Comparison of ENCODE assay signal across 21 cellular contexts in the genomic region with DNA sequence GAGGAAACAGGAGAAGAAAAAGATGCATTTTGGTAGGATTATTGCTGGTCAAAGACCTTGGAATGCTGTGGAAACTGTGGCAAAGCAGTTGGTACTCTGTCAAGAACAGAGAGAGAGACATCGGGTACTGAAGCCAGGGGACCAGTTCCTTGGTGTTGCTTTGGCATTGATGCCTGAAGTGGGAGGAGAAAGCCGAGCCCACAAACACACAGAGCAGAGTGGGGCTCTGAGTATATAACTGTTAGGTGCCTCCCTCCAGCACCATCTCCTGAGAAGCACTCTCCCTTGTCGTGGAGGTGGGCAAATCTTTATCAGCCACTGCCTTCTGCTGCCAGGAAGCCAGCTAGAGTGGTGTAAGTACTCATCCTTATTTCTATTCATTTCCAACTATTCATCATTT. TPM values are rescaled to one million over a fixed set of nuclear protein-coding genes. Genes with fewer than 3 reads are reported as not detected.
DNase-seq lines count a peak whose midpoint lies in the region; ATAC-seq and TF ChIP-seq lines count a peak whose summit lies in the region.
"Had no signal": no experiment of that assay in that cellular context is flagged by ENCODE, and none has a peak within 500 bp of the region (broad histone marks: within the 10 kb centered on the region; RNA-seq: fewer than 3 reads in every experiment).

A gene (plus strand): TSS at position 261 of the 400 bp plus-strand sequence. CDS start 6,140 bp downstream, outside the sequence.

- DNase-seq in AG09309 (ENCODE audit: low read depth) = no peak
- DNase-seq in OCI-M1 (lab: John Stamatoyannopoulos, UW) = peak; percentile 28
- peak; percentile 33 for DNase-seq in endodermal cell
- peak; percentile 24 for DNase-seq in medulla oblongata (ENCODE audit: extremely low spot score)
- DNase-seq in NCI-H1092 treated with DMSO at 0.1 percent for 48 hours (lab: John Stamatoyannopoulos, UW) = no peak
- no peak for DNase-seq in foreskin melanocyte
- DNase-seq: activated CD4-positive, alpha-beta T cell treated with anti-CD3 and anti-CD28 coated beads for 1 hour; activated CD8-positive, alpha-beta memory T cell treated with anti-CD3 and anti-CD28 coated beads, Interleukin-2, amount 50 U/mL, for 4 hours; activated naive CD4-positive, alpha-beta T cell; COR-L47; effector CD4-positive, alpha-beta T cell; gastrocnemius medialis; NCI-H187 treated with DMSO at 0.1 percent for 48 hours; NCI-H526; Peyer's patch had no signal

- H3K9ac ChIP-seq in endodermal cell (ENCODE audit: extremely low read depth, low read length, poor library complexity, severe bottlenecking) = no peak within 1 kb of the TSS

- 79 to 89% methylated on average over 2 to 3 of the region's 3 CpGs for WGBS in endodermal cell (ENCODE audit: insufficient coverage in 1 of 2, insufficient read length in 1 of 2), 2 experiments

- peak within 1 kb of the TSS; percentile 41 for H3K4me3 ChIP-seq in AG09309 (ENCODE audit: control insufficient read depth, low read depth, low read length)
- H3K4me3 ChIP-seq in endodermal cell (ENCODE audit: low read length) = no peak within 1 kb of the TSS
- H3K4me3 ChIP-seq: body of pancreas, gastrocnemius medialis, Peyer's patch, skin epidermis had no signal

- TF ChIP-seq CTCF in AG09309 (IDR thresholded peaks at IDR 0.05; ENCODE audit: control insufficient read depth, insufficient read depth, low read depth, low read length, missing control alignments) (no peak), endodermal cell (conservative IDR thresholded peaks at IDR 0.05) (no peak)

- H3K36me3 ChIP-seq in endodermal cell (ENCODE audit: control insufficient read depth, insufficient read depth, low read length) = no peaks in the 10 kb centered on the region
- H3K36me3 ChIP-seq: gastrocnemius medialis, Peyer's patch had no signal

- H3K36me3 Mint-ChIP-seq in endodermal cell (ENCODE audit: low read depth) = no peaks in the 10 kb centered on the region

- H3K9me3 Mint-ChIP-seq in endodermal cell = no peaks in the 10 kb centered on the region
- H3K9me3 Mint-ChIP-seq: stimulated activated memory B cell treated with anti-CD40 and anti-IgM and Interleukin-4, amounts not matched to agents 10 μg/mL and 1 μg/mL and 100 μg/mL, for 72 hours; T-helper 1 cell treated with Interleukin-12 subunit alpha and Interleukin-12 subunit beta and Interleukin-4 antibody, amounts not matched to agents 30 μg/mL and 1 μg/mL, for 36 hours had no signal

- ATAC-seq in HG03457 (IDR thresholded peaks at IDR 0.05; ENCODE audit: unreplicated experiment) (no peak), HG03280 (IDR thresholded peaks at IDR 0.05; ENCODE audit: unreplicated experiment) (no peak)
- ATAC-seq: body of pancreas; gastrocnemius medialis; stimulated activated memory B cell treated with anti-CD40 and anti-IgM and Interleukin-4, amounts not matched to agents 10 μg/mL and 1 μg/mL and 100 μg/mL, for 72 hours had no signal

- peaks cover 14% of the 10 kb centered on the region for H3K27me3 Mint-ChIP-seq in endodermal cell (ENCODE audit: insufficient read depth)
- H3K27me3 Mint-ChIP-seq: stimulated activated memory B cell treated with anti-CD40 and anti-IgM and Interleukin-4, amounts not matched to agents 10 μg/mL and 1 μg/mL and 100 μg/mL, for 72 hours had no signal

- no peak within 1 kb of the TSS for H3K4me3 Mint-ChIP-seq in endodermal cell
- H3K4me3 Mint-ChIP-seq: stimulated activated memory B cell treated with anti-CD40 and anti-IgM and Interleukin-4, amounts not matched to agents 10 μg/mL and 1 μg/mL and 100 μg/mL, for 72 hours; T-helper 1 cell treated with Interleukin-12 subunit alpha and Interleukin-12 subunit beta and Interleukin-4 antibody, amounts not matched to agents 30 μg/mL and 1 μg/mL, for 36 hours had no signal

- no peaks in the 10 kb centered on the region for H3K4me1 Mint-ChIP-seq in endodermal cell
- H3K4me1 Mint-ChIP-seq: stimulated activated memory B cell treated with anti-CD40 and anti-IgM and Interleukin-4, amounts not matched to agents 10 μg/mL and 1 μg/mL and 100 μg/mL, for 72 hours had no signal

- no peaks in the 10 kb centered on the region for H3K4me1 ChIP-seq in endodermal cell (ENCODE audit: control insufficient read depth, insufficient read depth, low read length)
- H3K4me1 ChIP-seq: gastrocnemius medialis, Peyer's patch had no signal

- no peak within 1 kb of the TSS for H3K27ac Mint-ChIP-seq in endodermal cell
- H3K27ac Mint-ChIP-seq: stimulated activated memory B cell treated with anti-CD40 and anti-IgM and Interleukin-4, amounts not matched to agents 10 μg/mL and 1 μg/mL and 100 μg/mL, for 72 hours; T-helper 1 cell treated with Interleukin-12 subunit alpha and Interleukin-12 subunit beta and Interleukin-4 antibody, amounts not matched to agents 30 μg/mL and 1 μg/mL, for 36 hours had no signal

- peaks cover 14% of the 10 kb centered on the region for H3K27me3 ChIP-seq in endodermal cell (ENCODE audit: control insufficient read depth, insufficient read depth, low read length, poor library complexity, severe bottlenecking)
- H3K27me3 ChIP-seq: body of pancreas, Peyer's patch had no signal

- H3K9me3 ChIP-seq in endodermal cell (ENCODE audit: control insufficient read depth, low read length) = no peaks in the 10 kb centered on the region
- H3K9me3 ChIP-seq: body of pancreas, gastrocnemius medialis, Peyer's patch had no signal

- H3K27ac ChIP-seq in endodermal cell (ENCODE audit: low read depth, low read length) = no peak within 1 kb of the TSS
- H3K27ac ChIP-seq: body of pancreas, gastrocnemius medialis, Peyer's patch, skin epidermis had no signal

RNA-seq across cellular contexts. Expression of the gene that starts here (rescaled TPM):
- total RNA-seq in endodermal cell = not detected
- not detected for polyA plus RNA-seq in endodermal cell (2013, experiment 1 of 2)
- polyA plus RNA-seq in endodermal cell (2013, experiment 2 of 2) = not detected

Comparison
In these comparisons a context has a peak if more than half of its experiments do, and no peak if none do; other contexts are left out.
1. Peak in DNase-seq in endodermal cell; RNA of the gene not detected or under 1 TPM.
2. DNase-seq: peak in OCI-M1 (single experiment) and medulla oblongata (single experiment); none in AG09309 (single experiment), NCI-H1092 treated with DMSO at 0.1 percent for 48 hours (single experiment) and foreskin melanocyte (single experiment).